1 cellular context compared by ENCODE assay signal in genomic region chr5:159525117-159525516, GRCh38.
A peak's percentile ranks its signal among the peaks of the same experiment; 100 is the strongest.
TF ChIP-seq lines count a peak whose summit lies in the region.

No MANE protein-coding gene starts in this region.

TF ChIP-seq in HEK293, 187 proteins besides CTCF, POLR2A, EP300 and RAD21 (continued from another document):
- peak; percentile 90 for TF ChIP-seq PRDM10 (tag by site-specific recombination; IDR thresholded peaks at IDR 0.05)
- no peak for TF ChIP-seq ZNF555 (tag by site-specific recombination; conservative IDR thresholded peaks at IDR 0.05)
- peak; percentile 27; the same call in 1 of the 2 replicates for TF ChIP-seq OSR2 (tag by site-specific recombination; IDR thresholded peaks at IDR 0.05)
- TF ChIP-seq ZNF280D (tag by site-specific recombination; IDR thresholded peaks at IDR 0.05): no peak
- TF ChIP-seq ZFHX2 (tag by site-specific recombination; conservative IDR thresholded peaks at IDR 0.05): peak; percentile 60
- peak; percentile 98 for TF ChIP-seq GLIS1 (tag by site-specific recombination; IDR thresholded peaks at IDR 0.05)
- TF ChIP-seq PRDM1 (tag by site-specific recombination; IDR thresholded peaks at IDR 0.05): no peak
- TF ChIP-seq ZNF394 (tag by site-specific recombination; IDR thresholded peaks at IDR 0.05; ENCODE audit: borderline replicate concordance): no peak
- no peak for TF ChIP-seq ZNF175 (tag by site-specific recombination; IDR thresholded peaks at IDR 0.05)
- no peak for TF ChIP-seq ZNF433 (tag by site-specific recombination; IDR thresholded peaks at IDR 0.05; ENCODE audit: low read depth)
- TF ChIP-seq SP2 (tag by site-specific recombination; IDR thresholded peaks at IDR 0.05): no peak
- peak; percentile 66 for TF ChIP-seq EGR2 (tag by site-specific recombination; IDR thresholded peaks at IDR 0.05; ENCODE audit: low read depth)
- TF ChIP-seq ZIC2 (tag by site-specific recombination; IDR thresholded peaks at IDR 0.05): peak; percentile 97
- no peak for TF ChIP-seq ZNF623 (tag by site-specific recombination; IDR thresholded peaks at IDR 0.05)
- no peak for TF ChIP-seq SETDB1 (IDR thresholded peaks at IDR 0.05; ENCODE audit: insufficient read length, low read length)
- peak; percentile 52 for TF ChIP-seq ZNF341 (tag by site-specific recombination; IDR thresholded peaks at IDR 0.05; ENCODE audit: low read depth)
- no peak for TF ChIP-seq ZNF792 (tag by site-specific recombination; IDR thresholded peaks at IDR 0.05)
TF ChIP-seq in HEK293: peak in this region for 7.
